1 cellular context compared by ENCODE assay signal in the genomic region with DNA sequence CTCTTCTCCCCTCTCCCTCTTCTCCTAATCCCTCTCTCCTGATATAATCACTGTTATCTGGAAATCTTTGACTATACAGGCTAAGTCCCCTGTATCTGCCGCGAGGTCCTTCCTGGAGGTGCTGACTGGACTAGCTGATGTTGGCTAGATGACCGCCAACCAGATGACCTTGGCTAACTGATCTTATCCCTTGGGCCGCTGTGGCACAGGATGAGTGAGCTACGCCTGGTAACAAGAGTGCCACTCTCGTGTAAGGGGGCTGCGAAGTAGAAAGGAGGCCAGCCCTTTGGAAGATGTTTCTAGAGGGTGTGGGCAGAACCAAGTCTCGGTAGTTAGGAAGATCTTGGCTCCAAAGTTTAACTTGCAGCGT.
TF ChIP-seq lines count a peak whose summit lies in the region.

No MANE protein-coding gene starts in this region.

TF ChIP-seq in K562, 482 proteins besides CTCF, POLR2A, EP300 and RAD21 (continued from another document and continues in another):
- no peak for TF ChIP-seq ZBTB17 (CRISPR knock-in tag; IDR thresholded peaks at IDR 0.05)
- no peak for TF ChIP-seq ZNF311 (CRISPR knock-in tag; IDR thresholded peaks at IDR 0.05)
- TF ChIP-seq ZBTB26 (CRISPR knock-in tag; IDR thresholded peaks at IDR 0.05) = no peak
- TF ChIP-seq OTX1 (CRISPR knock-in tag; IDR thresholded peaks at IDR 0.05) = no peak
- no peak for TF ChIP-seq SMAD4 (CRISPR knock-in tag; conservative IDR thresholded peaks at IDR 0.05)
- TF ChIP-seq MTF1 (CRISPR knock-in tag; IDR thresholded peaks at IDR 0.05; ENCODE audit: borderline replicate concordance) = no peak
- TF ChIP-seq, protein P1, sequence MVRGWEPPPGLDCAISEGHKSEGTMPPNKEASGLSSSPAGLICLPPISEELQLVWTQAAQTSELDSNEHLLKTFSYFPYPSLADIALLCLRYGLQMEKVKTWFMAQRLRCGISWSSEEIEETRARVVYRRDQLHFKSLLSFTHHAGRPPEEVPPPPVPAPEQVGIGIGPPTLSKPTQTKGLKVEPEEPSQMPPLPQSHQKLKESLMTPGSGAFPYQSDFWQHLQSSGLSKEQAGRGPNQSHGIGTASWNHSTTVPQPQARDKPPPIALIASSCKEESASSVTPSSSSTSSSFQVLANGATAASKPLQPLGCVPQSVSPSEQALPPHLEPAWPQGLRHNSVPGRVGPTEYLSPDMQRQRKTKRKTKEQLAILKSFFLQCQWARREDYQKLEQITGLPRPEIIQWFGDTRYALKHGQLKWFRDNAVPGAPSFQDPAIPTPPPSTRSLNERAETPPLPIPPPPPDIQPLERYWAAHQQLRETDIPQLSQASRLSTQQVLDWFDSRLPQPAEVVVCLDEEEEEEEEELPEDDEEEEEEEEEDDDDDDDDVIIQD (CRISPR knock-in tag; IDR thresholded peaks at IDR 0.05) = no peak
- TF ChIP-seq, protein P2, sequence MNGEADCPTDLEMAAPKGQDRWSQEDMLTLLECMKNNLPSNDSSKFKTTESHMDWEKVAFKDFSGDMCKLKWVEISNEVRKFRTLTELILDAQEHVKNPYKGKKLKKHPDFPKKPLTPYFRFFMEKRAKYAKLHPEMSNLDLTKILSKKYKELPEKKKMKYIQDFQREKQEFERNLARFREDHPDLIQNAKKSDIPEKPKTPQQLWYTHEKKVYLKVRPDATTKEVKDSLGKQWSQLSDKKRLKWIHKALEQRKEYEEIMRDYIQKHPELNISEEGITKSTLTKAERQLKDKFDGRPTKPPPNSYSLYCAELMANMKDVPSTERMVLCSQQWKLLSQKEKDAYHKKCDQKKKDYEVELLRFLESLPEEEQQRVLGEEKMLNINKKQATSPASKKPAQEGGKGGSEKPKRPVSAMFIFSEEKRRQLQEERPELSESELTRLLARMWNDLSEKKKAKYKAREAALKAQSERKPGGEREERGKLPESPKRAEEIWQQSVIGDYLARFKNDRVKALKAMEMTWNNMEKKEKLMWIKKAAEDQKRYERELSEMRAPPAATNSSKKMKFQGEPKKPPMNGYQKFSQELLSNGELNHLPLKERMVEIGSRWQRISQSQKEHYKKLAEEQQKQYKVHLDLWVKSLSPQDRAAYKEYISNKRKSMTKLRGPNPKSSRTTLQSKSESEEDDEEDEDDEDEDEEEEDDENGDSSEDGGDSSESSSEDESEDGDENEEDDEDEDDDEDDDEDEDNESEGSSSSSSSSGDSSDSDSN (IDR thresholded peaks at IDR 0.05; ENCODE audit: borderline replicate concordance in 1 of 2, low read depth in 2 of 2, low read length in 2 of 2) = no peak
- no peak for TF ChIP-seq MYBL2 (IDR thresholded peaks at IDR 0.05; ENCODE audit: low read depth)
- TF ChIP-seq MYBL2 (CRISPR knock-in tag; IDR thresholded peaks at IDR 0.05; ENCODE audit: borderline replicate concordance) = no peak
- TF ChIP-seq PRPF4 (IDR thresholded peaks at IDR 0.05; ENCODE audit: insufficient read depth, low read depth, low read length, poor library complexity, severe bottlenecking) = no peak
- TF ChIP-seq NFATC3 (IDR thresholded peaks at IDR 0.05) = no peak
- TF ChIP-seq MIER1 (IDR thresholded peaks at IDR 0.05; ENCODE audit: low read depth) = no peak
- no peak for TF ChIP-seq ZNF3 (CRISPR knock-in tag; IDR thresholded peaks at IDR 0.05)
- no peak for TF ChIP-seq ZC3H8 (IDR thresholded peaks at IDR 0.05)
- no peak for TF ChIP-seq ZNF644 (tag; IDR thresholded peaks at IDR 0.05; ENCODE audit: low read depth)
- TF ChIP-seq ETV6 (IDR thresholded peaks at IDR 0.05; ENCODE audit: borderline replicate concordance in 1 of 2, low read depth in 2 of 2, low read length in 1 of 2) = no peak
- no peak for TF ChIP-seq ETV6 (CRISPR knock-in tag; IDR thresholded peaks at IDR 0.05; ENCODE audit: borderline replicate concordance)
- no peak for TF ChIP-seq E2F8 (IDR thresholded peaks at IDR 0.05; ENCODE audit: low read depth, partially characterized antibody)
- no peak for TF ChIP-seq POLR2AphosphoS2 (IDR thresholded peaks at IDR 0.05; ENCODE audit: low read length)
- TF ChIP-seq ADNP (tag; IDR thresholded peaks at IDR 0.05) = no peak
- TF ChIP-seq, protein P3, sequence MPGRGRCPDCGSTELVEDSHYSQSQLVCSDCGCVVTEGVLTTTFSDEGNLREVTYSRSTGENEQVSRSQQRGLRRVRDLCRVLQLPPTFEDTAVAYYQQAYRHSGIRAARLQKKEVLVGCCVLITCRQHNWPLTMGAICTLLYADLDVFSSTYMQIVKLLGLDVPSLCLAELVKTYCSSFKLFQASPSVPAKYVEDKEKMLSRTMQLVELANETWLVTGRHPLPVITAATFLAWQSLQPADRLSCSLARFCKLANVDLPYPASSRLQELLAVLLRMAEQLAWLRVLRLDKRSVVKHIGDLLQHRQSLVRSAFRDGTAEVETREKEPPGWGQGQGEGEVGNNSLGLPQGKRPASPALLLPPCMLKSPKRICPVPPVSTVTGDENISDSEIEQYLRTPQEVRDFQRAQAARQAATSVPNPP (IDR thresholded peaks at IDR 0.05; ENCODE audit: borderline replicate concordance, insufficient read depth, insufficient read length) = no peak
- TF ChIP-seq MYC (IDR thresholded peaks at IDR 0.05; ENCODE audit: low read depth, low read length) = no peak
- no peak for TF ChIP-seq MYC (CRISPR knock-in tag; IDR thresholded peaks at IDR 0.05; ENCODE audit: borderline replicate concordance, low read depth)
- TF ChIP-seq, protein P4, sequence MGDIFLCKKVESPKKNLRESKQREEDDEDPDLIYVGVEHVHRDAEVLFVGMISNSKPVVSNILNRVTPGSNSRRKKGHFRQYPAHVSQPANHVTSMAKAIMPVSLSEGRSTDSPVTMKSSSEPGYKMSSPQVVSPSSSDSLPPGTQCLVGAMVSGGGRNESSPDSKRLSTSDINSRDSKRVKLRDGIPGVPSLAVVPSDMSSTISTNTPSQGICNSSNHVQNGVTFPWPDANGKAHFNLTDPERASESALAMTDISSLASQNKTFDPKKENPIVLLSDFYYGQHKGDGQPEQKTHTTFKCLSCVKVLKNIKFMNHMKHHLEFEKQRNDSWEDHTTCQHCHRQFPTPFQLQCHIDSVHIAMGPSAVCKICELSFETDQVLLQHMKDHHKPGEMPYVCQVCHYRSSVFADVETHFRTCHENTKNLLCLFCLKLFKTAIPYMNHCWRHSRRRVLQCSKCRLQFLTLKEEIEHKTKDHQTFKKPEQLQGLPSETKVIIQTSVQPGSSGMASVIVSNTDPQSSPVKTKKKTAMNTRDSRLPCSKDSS (IDR thresholded peaks at IDR 0.05; ENCODE audit: low read depth, partially characterized antibody) = no peak
- no peak for TF ChIP-seq HCFC1 (IDR thresholded peaks at IDR 0.05; ENCODE audit: low read depth, low read length)
- TF ChIP-seq MECOM (CRISPR knock-in tag; IDR thresholded peaks at IDR 0.05) = no peak
- TF ChIP-seq, protein P5, sequence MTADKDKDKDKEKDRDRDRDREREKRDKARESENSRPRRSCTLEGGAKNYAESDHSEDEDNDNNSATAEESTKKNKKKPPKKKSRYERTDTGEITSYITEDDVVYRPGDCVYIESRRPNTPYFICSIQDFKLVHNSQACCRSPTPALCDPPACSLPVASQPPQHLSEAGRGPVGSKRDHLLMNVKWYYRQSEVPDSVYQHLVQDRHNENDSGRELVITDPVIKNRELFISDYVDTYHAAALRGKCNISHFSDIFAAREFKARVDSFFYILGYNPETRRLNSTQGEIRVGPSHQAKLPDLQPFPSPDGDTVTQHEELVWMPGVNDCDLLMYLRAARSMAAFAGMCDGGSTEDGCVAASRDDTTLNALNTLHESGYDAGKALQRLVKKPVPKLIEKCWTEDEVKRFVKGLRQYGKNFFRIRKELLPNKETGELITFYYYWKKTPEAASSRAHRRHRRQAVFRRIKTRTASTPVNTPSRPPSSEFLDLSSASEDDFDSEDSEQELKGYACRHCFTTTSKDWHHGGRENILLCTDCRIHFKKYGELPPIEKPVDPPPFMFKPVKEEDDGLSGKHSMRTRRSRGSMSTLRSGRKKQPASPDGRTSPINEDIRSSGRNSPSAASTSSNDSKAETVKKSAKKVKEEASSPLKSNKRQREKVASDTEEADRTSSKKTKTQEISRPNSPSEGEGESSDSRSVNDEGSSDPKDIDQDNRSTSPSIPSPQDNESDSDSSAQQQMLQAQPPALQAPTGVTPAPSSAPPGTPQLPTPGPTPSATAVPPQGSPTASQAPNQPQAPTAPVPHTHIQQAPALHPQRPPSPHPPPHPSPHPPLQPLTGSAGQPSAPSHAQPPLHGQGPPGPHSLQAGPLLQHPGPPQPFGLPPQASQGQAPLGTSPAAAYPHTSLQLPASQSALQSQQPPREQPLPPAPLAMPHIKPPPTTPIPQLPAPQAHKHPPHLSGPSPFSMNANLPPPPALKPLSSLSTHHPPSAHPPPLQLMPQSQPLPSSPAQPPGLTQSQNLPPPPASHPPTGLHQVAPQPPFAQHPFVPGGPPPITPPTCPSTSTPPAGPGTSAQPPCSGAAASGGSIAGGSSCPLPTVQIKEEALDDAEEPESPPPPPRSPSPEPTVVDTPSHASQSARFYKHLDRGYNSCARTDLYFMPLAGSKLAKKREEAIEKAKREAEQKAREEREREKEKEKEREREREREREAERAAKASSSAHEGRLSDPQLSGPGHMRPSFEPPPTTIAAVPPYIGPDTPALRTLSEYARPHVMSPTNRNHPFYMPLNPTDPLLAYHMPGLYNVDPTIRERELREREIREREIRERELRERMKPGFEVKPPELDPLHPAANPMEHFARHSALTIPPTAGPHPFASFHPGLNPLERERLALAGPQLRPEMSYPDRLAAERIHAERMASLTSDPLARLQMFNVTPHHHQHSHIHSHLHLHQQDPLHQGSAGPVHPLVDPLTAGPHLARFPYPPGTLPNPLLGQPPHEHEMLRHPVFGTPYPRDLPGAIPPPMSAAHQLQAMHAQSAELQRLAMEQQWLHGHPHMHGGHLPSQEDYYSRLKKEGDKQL (CRISPR knock-in tag; IDR thresholded peaks at IDR 0.05; ENCODE audit: borderline replicate concordance) = no peak
- no peak for TF ChIP-seq BRD4 (IDR thresholded peaks at IDR 0.05)
- TF ChIP-seq USF1 (CRISPR knock-in tag; IDR thresholded peaks at IDR 0.05) = no peak
- no peak for TF ChIP-seq RNF219 (CRISPR knock-in tag; IDR thresholded peaks at IDR 0.05)
- no peak for TF ChIP-seq NONO (IDR thresholded peaks at IDR 0.05; ENCODE audit: low read depth in 2 of 2, low read length in 1 of 2)
- no peak for TF ChIP-seq CEBPB (tag; IDR thresholded peaks at IDR 0.05)
- no peak for TF ChIP-seq ZBTB5 (IDR thresholded peaks at IDR 0.05)
- TF ChIP-seq, protein P6, sequence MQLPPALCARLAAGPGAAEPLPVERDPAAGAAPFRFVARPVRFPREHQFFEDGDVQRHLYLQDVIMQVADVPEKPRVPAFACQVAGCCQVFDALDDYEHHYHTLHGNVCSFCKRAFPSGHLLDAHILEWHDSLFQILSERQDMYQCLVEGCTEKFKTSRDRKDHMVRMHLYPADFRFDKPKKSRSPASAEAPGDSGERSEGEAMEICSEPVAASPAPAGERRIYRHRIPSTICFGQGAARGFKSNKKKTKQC (CRISPR knock-in tag; IDR thresholded peaks at IDR 0.05) = no peak
